Comparison of ENCODE assay signal across 21 cellular contexts in the genomic region with DNA sequence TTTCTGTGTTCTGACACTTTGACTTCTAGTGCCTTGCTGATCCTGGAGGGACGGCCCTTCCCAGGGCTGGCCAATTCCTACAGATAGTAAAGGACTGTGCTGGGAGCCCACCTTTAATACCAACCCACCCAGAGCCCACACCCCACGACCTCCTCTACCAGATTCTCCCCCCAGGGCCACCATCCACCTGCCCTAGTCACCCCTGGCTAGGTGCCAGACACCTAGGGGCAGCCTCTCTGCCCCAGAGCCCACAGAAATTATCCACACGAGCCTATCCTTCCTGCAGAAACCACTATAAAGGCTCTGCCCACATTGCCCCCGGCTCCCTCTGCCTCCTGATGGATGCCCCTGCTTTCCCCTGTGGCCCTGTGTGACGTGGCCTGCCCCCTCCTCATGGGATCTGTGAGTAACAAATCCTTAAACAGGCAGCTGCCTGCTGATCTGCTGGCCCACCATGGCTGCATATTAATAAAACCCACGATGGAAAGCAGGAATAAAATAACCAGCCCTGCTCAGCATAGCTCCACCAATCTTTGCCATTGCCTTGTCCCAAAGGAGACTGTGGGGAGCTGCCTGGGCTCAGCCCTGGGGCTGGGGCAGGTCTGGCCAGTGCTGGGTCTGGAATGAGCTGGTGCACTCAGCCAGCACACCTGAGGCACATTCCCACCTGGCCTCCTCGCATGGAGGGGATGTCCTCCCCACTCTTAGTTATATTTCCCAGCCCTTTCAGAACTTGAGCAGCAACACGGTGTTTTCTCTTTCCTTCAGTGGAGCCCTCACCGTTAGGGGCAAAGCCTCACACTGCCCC.
DNase-seq lines count a peak whose midpoint lies in the region; ATAC-seq and TF ChIP-seq lines count a peak whose summit lies in the region.
"Had no signal": no experiment of that assay in that cellular context is flagged by ENCODE, and none has a peak within 500 bp of the region (broad histone marks: within the 10 kb centered on the region; RNA-seq: fewer than 3 reads in every experiment).

No MANE protein-coding gene starts in this region.

- H3K27me3 ChIP-seq in neuronal stem cell (ENCODE audit: control insufficient read depth in 3 of 3, insufficient read depth in 3 of 3, low read depth in 1 of 3, low read length in 3 of 3), result peaks cover 0 to 7% (median 0%) of the 10 kb centered on the region in 3 experiments
- H3K27me3 ChIP-seq in testis, result no peaks in the 10 kb centered on the region

- intact Hi-C loops in activated CD4-positive, alpha-beta T cell treated with anti-CD3 and anti-CD28 coated beads, Interleukin-2, amount 10 ng/mL, durations not matched to agents 24 days and 14 days (cut with micrococcal nuclease), result no loop called here
- intact Hi-C loops in testis (cut with DNase I; ENCODE audit: low total_unique reads), result loop anchor here (10.0 kb wide), 1 partner anchor 471 kb away; no protein-coding TSS in a partner anchor

- H3K27ac ChIP-seq in neuronal stem cell (replicated peaks; ENCODE audit: low read length) (no peak overlapping the region), testis (no peak overlapping the region)
- H3K27ac ChIP-seq: 22Rv1 had no signal

- H3K23ac ChIP-seq in neuronal stem cell (ENCODE audit: low read depth, low read length, poor library complexity), result no peak overlapping the region

- no peaks in the 10 kb centered on the region for H3K4me1 Mint-ChIP-seq in activated naive CD4-positive, alpha-beta T cell treated with anti-CD3 and anti-CD28 coated beads, Interleukin-2, amount 50 U/mL, for 24 hours
- peaks cover 62% of the 10 kb centered on the region for H3K4me1 Mint-ChIP-seq in brain
- H3K4me1 Mint-ChIP-seq in activated CD4-positive, alpha-beta T cell treated with anti-CD3 and anti-CD28 coated beads, Interleukin-2, amount 10 ng/mL, durations not matched to agents 24 days and 14 days, result no peaks in the 10 kb centered on the region
- H3K4me1 Mint-ChIP-seq: IgD-negative memory B cell had no signal

- H2BK120ac ChIP-seq in neuronal stem cell (ENCODE audit: low read depth, low read length), result no peak overlapping the region

- TF ChIP-seq CTCF in brain (conservative IDR thresholded peaks at IDR 0.05) (no peak), testis (IDR thresholded peaks at IDR 0.05) (no peak)

- H3K9ac ChIP-seq in neuronal stem cell (ENCODE audit: low read depth, low read length, poor library complexity), result no peak overlapping the region

- no peak overlapping the region for H3K4me3 Mint-ChIP-seq in activated naive CD4-positive, alpha-beta T cell treated with anti-CD3 and anti-CD28 coated beads, Interleukin-2, amount 50 U/mL, for 24 hours
- no peak overlapping the region for H3K4me3 Mint-ChIP-seq in brain
- H3K4me3 Mint-ChIP-seq in activated CD4-positive, alpha-beta T cell treated with anti-CD3 and anti-CD28 coated beads, Interleukin-2, amount 10 ng/mL, durations not matched to agents 24 days and 14 days, result no peak overlapping the region
- H3K4me3 Mint-ChIP-seq: CD4-positive, alpha-beta T cell; IgD-negative memory B cell had no signal

- H3K4ac ChIP-seq in neuronal stem cell (ENCODE audit: low read length), result no peak overlapping the region

- H3K14ac ChIP-seq in neuronal stem cell (ENCODE audit: low read length), result no peak overlapping the region

- no peak overlapping the region for H2BK12ac ChIP-seq in neuronal stem cell (ENCODE audit: low read length)

- H3K79me1 ChIP-seq in neuronal stem cell (ENCODE audit: low read depth, low read length), result no peaks in the 10 kb centered on the region

- no peak overlapping the region for H2BK15ac ChIP-seq in neuronal stem cell (ENCODE audit: low read length)

- no peak overlapping the region for H2AFZ ChIP-seq in neuronal stem cell (ENCODE audit: low read length)

- WGBS in neuronal stem cell (ENCODE audit: extremely low coverage in 2 of 2, insufficient read length in 2 of 2, insufficient replicate concordance in 1 of 2), 2 donors, result no CpG with 5 or more reads among the region's 9 CpGs
- 80 to 84% methylated on average over 8 to 9 of the region's 9 CpGs for WGBS in testis, 2 donors

- ATAC-seq in GM19467 (IDR thresholded peaks at IDR 0.05; ENCODE audit: unreplicated experiment) (no peak), GM21528 (IDR thresholded peaks at IDR 0.05; ENCODE audit: low FRiP score, unreplicated experiment) (no peak)
- ATAC-seq: HCT116 had no signal

- H3K36me3 Mint-ChIP-seq in activated naive CD4-positive, alpha-beta T cell treated with anti-CD3 and anti-CD28 coated beads, Interleukin-2, amount 50 U/mL, for 24 hours, result no peaks in the 10 kb centered on the region
- no peaks in the 10 kb centered on the region for H3K36me3 Mint-ChIP-seq in brain
- H3K36me3 Mint-ChIP-seq in activated CD4-positive, alpha-beta T cell treated with anti-CD3 and anti-CD28 coated beads, Interleukin-2, amount 10 ng/mL, durations not matched to agents 24 days and 14 days (ENCODE audit: low read depth), result no peaks in the 10 kb centered on the region
- H3K36me3 Mint-ChIP-seq: IgD-negative memory B cell had no signal

- no peak for TF ChIP-seq POLR2A in testis (IDR thresholded peaks at IDR 0.05)

- H3K36me3 ChIP-seq in neuronal stem cell (replicated peaks in 1 of 2; ENCODE audit: control insufficient read depth in 2 of 2, insufficient read depth in 2 of 2, low read length in 2 of 2) (no peaks in the 10 kb centered on the region), testis (ENCODE audit: low read depth, missing control alignments) (no peaks in the 10 kb centered on the region)

- no peak overlapping the region for H3K18ac ChIP-seq in neuronal stem cell (ENCODE audit: low read length)

- peak overlapping the region; percentile 21 for H3K27ac Mint-ChIP-seq in activated naive CD4-positive, alpha-beta T cell treated with anti-CD3 and anti-CD28 coated beads, Interleukin-2, amount 50 U/mL, for 24 hours
- H3K27ac Mint-ChIP-seq in brain, result peak overlapping the region; percentile 16 to 87 (median 36)
- no peak overlapping the region for H3K27ac Mint-ChIP-seq in activated CD4-positive, alpha-beta T cell treated with anti-CD3 and anti-CD28 coated beads, Interleukin-2, amount 10 ng/mL, durations not matched to agents 24 days and 14 days
- H3K27ac Mint-ChIP-seq: CD4-positive, alpha-beta T cell; IgD-negative memory B cell had no signal

- no peak for DNase-seq in activated naive CD4-positive, alpha-beta T cell treated with Interleukin-2 at 50 U/mL for 16 hours
- DNase-seq in neuronal stem cell (ENCODE audit: low spot score), result no peak
- DNase-seq in activated CD4-positive, alpha-beta T cell treated with anti-CD3 and anti-CD28 coated beads, Interleukin-2, amount 10 ng/mL, durations not matched to agents 24 days and 14 days, result no peak
- DNase-seq in testis, result no peak
- DNase-seq: AML-193; CD4-positive, alpha-beta T cell; DMS153; GF-D8; GOT3; NCI-H1105; NCI-H2081 treated with DMSO at 0.1 percent for 48 hours; NCI-H510A; NCI-H748 treated with DMSO at 0.1 percent for 48 hours had no signal

- H3K9me3 ChIP-seq in neuronal stem cell (replicated peaks in 1 of 2; ENCODE audit: control insufficient read depth in 2 of 2, insufficient read depth in 1 of 2, low read depth in 1 of 2, low read length in 2 of 2), result peaks cover 0 to 4% of the 10 kb centered on the region in 2 donors
- no peaks in the 10 kb centered on the region for H3K9me3 ChIP-seq in testis
- H3K9me3 ChIP-seq: Caco-2 had no signal

- no peaks in the 10 kb centered on the region for H3K4me1 ChIP-seq in neuronal stem cell (ENCODE audit: control insufficient read depth in 2 of 2, insufficient read depth in 1 of 2, low read depth in 1 of 2, low read length in 2 of 2)
- no peaks in the 10 kb centered on the region for H3K4me1 ChIP-seq in testis
- H3K4me1 ChIP-seq: Caco-2 had no signal

- H2AK5ac ChIP-seq in neuronal stem cell (ENCODE audit: low read depth, low read length), result peak overlapping the region; percentile 28

- H3K4me2 ChIP-seq in neuronal stem cell (ENCODE audit: insufficient read depth, low read length, poor library complexity, severe bottlenecking), result no peak overlapping the region

- H3K4me3 ChIP-seq in neuronal stem cell (ENCODE audit: low read length in 2 of 2) (no peak overlapping the region), testis (no peak overlapping the region)

- H4K8ac ChIP-seq in neuronal stem cell (ENCODE audit: low read depth, low read length), result no peak overlapping the region

- no peak overlapping the region for H4K91ac ChIP-seq in neuronal stem cell (ENCODE audit: low read depth, low read length, poor library complexity)

- no peak overlapping the region for H2BK5ac ChIP-seq in neuronal stem cell (ENCODE audit: low read length)

- H3K27me3 Mint-ChIP-seq in activated naive CD4-positive, alpha-beta T cell treated with anti-CD3 and anti-CD28 coated beads, Interleukin-2, amount 50 U/mL, for 24 hours, result no peaks in the 10 kb centered on the region
- H3K27me3 Mint-ChIP-seq in brain, result peaks cover 2% of the 10 kb centered on the region
- H3K27me3 Mint-ChIP-seq in activated CD4-positive, alpha-beta T cell treated with anti-CD3 and anti-CD28 coated beads, Interleukin-2, amount 10 ng/mL, durations not matched to agents 24 days and 14 days, result no peaks in the 10 kb centered on the region
- H3K27me3 Mint-ChIP-seq: CD4-positive, alpha-beta T cell had no signal

- no peaks in the 10 kb centered on the region for H3K9me3 Mint-ChIP-seq in activated naive CD4-positive, alpha-beta T cell treated with anti-CD3 and anti-CD28 coated beads, Interleukin-2, amount 50 U/mL, for 24 hours
- peaks cover 0 to 8% (median 2%) of the 10 kb centered on the region in 5 experiments for H3K9me3 Mint-ChIP-seq in brain
- H3K9me3 Mint-ChIP-seq in activated CD4-positive, alpha-beta T cell treated with anti-CD3 and anti-CD28 coated beads, Interleukin-2, amount 10 ng/mL, durations not matched to agents 24 days and 14 days, result no peaks in the 10 kb centered on the region
- H3K9me3 Mint-ChIP-seq: CD4-positive, alpha-beta T cell had no signal
